In genomic region chr18:12012697-12013096, GRCh38 we compare ENCODE assay signal across 26 cellular contexts. TPM values are rescaled to one million over a fixed set of nuclear protein-coding genes. Genes with fewer than 3 reads are reported as not detected.
A peak's percentile ranks its signal among the peaks of the same experiment; 100 is the strongest.
DNase-seq lines count a peak whose midpoint lies in the region; ATAC-seq, FAIRE-seq and TF ChIP-seq lines count a peak whose summit lies in the region.
"Had no signal": no experiment of that assay in that cellular context is flagged by ENCODE, and none has a peak within 500 bp of the region (broad histone marks: within the 10 kb centered on the region; RNA-seq: fewer than 3 reads in every experiment).

No MANE protein-coding gene starts in this region.

- no peaks in the 10 kb centered on the region for H3K27me3 ChIP-seq in left ventricle myocardium inferior (ENCODE audit: low read depth)
- no peaks in the 10 kb centered on the region for H3K27me3 ChIP-seq in gastroesophageal sphincter
- no peaks in the 10 kb centered on the region for H3K27me3 ChIP-seq in pancreas
- no peaks in the 10 kb centered on the region for H3K27me3 ChIP-seq in vagina
- H3K27me3 ChIP-seq: ovary, testis had no signal

- DNase-seq in left ventricle myocardium inferior, result no peak
- DNase-seq in Right ventricle myocardium superior, result no peak
- peak in 1 of 6 donors; percentile 17 for DNase-seq in pancreas
- no peak for DNase-seq in vagina (ENCODE audit: extremely low spot score in 2 of 2)
- no peak for DNase-seq in NCI-H1930 (lab: John Stamatoyannopoulos, UW)
- DNase-seq in osteocyte (ENCODE audit: extremely low spot score, unreplicated experiment), result no peak
- DNase-seq: activated CD4-positive, alpha-beta T cell treated with anti-CD3 and anti-CD28 coated beads, Interleukin-2, amount 10 ng/mL, durations not matched to agents 24 days and 14 days; activated effector memory CD4-positive, alpha-beta T cell treated with anti-CD3 and anti-CD28 coated beads, Interleukin-2, amount 50 U/mL, for 16 hours; activated naive CD8-positive, alpha-beta T cell treated with anti-CD3 and anti-CD28 coated beads, Interleukin-2, amount 50 U/mL, for 24 hours; activated T-cell treated with anti-CD3 and anti-CD28 coated beads, Interleukin-2, amount 50 U/mL, for 1 hour; CD4-positive, alpha-beta T cell; DMS 273 treated with DMSO at 0.1 percent for 48 hours; head of caudate nucleus; IMR-90; naive thymus-derived CD8-positive, alpha-beta T cell; NCI-H1694 treated with DMSO at 0.1 percent for 48 hours; NCI-H526; NK-92 treated with Interleukin-12 subunit alpha and Interleukin-12 subunit beta, amount 100 ng/mL, for 24 hours; PC-3; stimulated activated naive CD4-positive, alpha-beta T cell; testis had no signal

- H3K27me3 Mint-ChIP-seq in osteocyte (ENCODE audit: unreplicated experiment), result no peaks in the 10 kb centered on the region
- H3K27me3 Mint-ChIP-seq: activated CD4-positive, alpha-beta T cell treated with anti-CD3 and anti-CD28 coated beads, Interleukin-2, amount 10 ng/mL, durations not matched to agents 24 days and 14 days; activated naive CD8-positive, alpha-beta T cell treated with anti-CD3 and anti-CD28 coated beads, Interleukin-2, amount 50 U/mL, for 24 hours; CD4-positive, alpha-beta T cell; naive thymus-derived CD8-positive, alpha-beta T cell had no signal

- peaks cover 9% of the 10 kb centered on the region for H3K4me1 Mint-ChIP-seq in osteocyte (ENCODE audit: unreplicated experiment)
- H3K4me1 Mint-ChIP-seq: activated CD4-positive, alpha-beta T cell treated with anti-CD3 and anti-CD28 coated beads, Interleukin-2, amount 10 ng/mL, durations not matched to agents 24 days and 14 days; activated naive CD8-positive, alpha-beta T cell treated with anti-CD3 and anti-CD28 coated beads, Interleukin-2, amount 50 U/mL, for 24 hours; naive thymus-derived CD8-positive, alpha-beta T cell had no signal

- no peak for TF ChIP-seq CTCF in left ventricle myocardium inferior (IDR thresholded peaks at IDR 0.05; ENCODE audit: borderline replicate concordance)
- no peak for TF ChIP-seq CTCF in gastroesophageal sphincter (IDR thresholded peaks at IDR 0.05)
- no peak for TF ChIP-seq CTCF in pancreas (IDR thresholded peaks at IDR 0.05)
- TF ChIP-seq CTCF in vagina (IDR thresholded peaks at IDR 0.05), result no peak
- no peak for TF ChIP-seq CTCF in osteocyte (IDR thresholded peaks at IDR 0.05)

- intact Hi-C loops in left ventricle myocardium inferior (cut with micrococcal nuclease) (no loop called here), Right ventricle myocardium superior (cut with DNase I) (no loop called here), pancreas (cut with DNase I) (no loop called here), vagina (cut with DNase I) (no loop called here)

- 43 to 50% methylated on average over 2 to 3 of the region's 3 CpGs for WGBS in gastroesophageal sphincter (ENCODE audit: low coverage in 1 of 2), 2 donors
- 34 to 36% methylated on average over 3 of the region's 3 CpGs for WGBS in pancreas, 2 donors

- H3K9me3 ChIP-seq in left ventricle myocardium inferior (replicated peaks) (no peaks in the 10 kb centered on the region), gastroesophageal sphincter (no peaks in the 10 kb centered on the region), pancreas (no peaks in the 10 kb centered on the region), vagina (no peaks in the 10 kb centered on the region)
- H3K9me3 ChIP-seq: ovary, testis had no signal

- ATAC-seq in Right ventricle myocardium superior (ENCODE audit: poor library complexity), result no peak
- no peak for ATAC-seq in gastroesophageal sphincter
- no peak for ATAC-seq in pancreas
- ATAC-seq in GM21367 (IDR thresholded peaks at IDR 0.05; ENCODE audit: unreplicated experiment), result no peak
- ATAC-seq: activated naive CD8-positive, alpha-beta T cell treated with anti-CD3 and anti-CD28 coated beads, Interleukin-2, amount 50 U/mL, for 24 hours; naive thymus-derived CD8-positive, alpha-beta T cell; PC-3 had no signal

- H3K27ac ChIP-seq in left ventricle myocardium inferior (replicated peaks), result peak overlapping the region; percentile 87
- peak overlapping the region in 3 of 4 donors; percentile 17 to 57 (median 20) for H3K27ac ChIP-seq in gastroesophageal sphincter
- peak overlapping the region; percentile 75 to 92 (median 84) for H3K27ac ChIP-seq in pancreas
- peak overlapping the region; percentile 25 for H3K27ac ChIP-seq in vagina

- H3K4me3 ChIP-seq in left ventricle myocardium inferior (no peak overlapping the region), gastroesophageal sphincter (no peak overlapping the region), pancreas (peak overlapping the region in 2 of 4 donors; percentile 9 to 29), vagina (no peak overlapping the region)
- H3K4me3 ChIP-seq: ovary, testis had no signal

- H3K27ac Mint-ChIP-seq in osteocyte (ENCODE audit: unreplicated experiment), result no peak overlapping the region
- H3K27ac Mint-ChIP-seq: activated CD4-positive, alpha-beta T cell treated with anti-CD3 and anti-CD28 coated beads, Interleukin-2, amount 10 ng/mL, durations not matched to agents 24 days and 14 days; activated naive CD8-positive, alpha-beta T cell treated with anti-CD3 and anti-CD28 coated beads, Interleukin-2, amount 50 U/mL, for 24 hours; CD4-positive, alpha-beta T cell had no signal

- no peak for TF ChIP-seq POLR2A in gastroesophageal sphincter (IDR thresholded peaks at IDR 0.05)
- TF ChIP-seq POLR2A in vagina (IDR thresholded peaks at IDR 0.05), result no peak

- TF ChIP-seq EP300 in gastroesophageal sphincter (IDR thresholded peaks at IDR 0.05), result no peak

- no peaks in the 10 kb centered on the region for H3K36me3 Mint-ChIP-seq in osteocyte (ENCODE audit: unreplicated experiment)

- H3K36me3 ChIP-seq in left ventricle myocardium inferior (peaks cover 49% of the 10 kb centered on the region), gastroesophageal sphincter (peaks cover 0 to 94% of the 10 kb centered on the region in 2 donors), pancreas (peaks cover 0 to 22% (median 0%) of the 10 kb centered on the region in 3 donors), vagina (peaks cover 0 to 48% of the 10 kb centered on the region in 2 donors)
- H3K36me3 ChIP-seq: ovary had no signal

- FAIRE-seq in pancreas (lab: Jason Lieb, UNC), result no peak
- FAIRE-seq: A204.1, H1 had no signal

- no peaks in the 10 kb centered on the region for H3K9me3 Mint-ChIP-seq in osteocyte (ENCODE audit: unreplicated experiment)
- H3K9me3 Mint-ChIP-seq: activated CD4-positive, alpha-beta T cell treated with anti-CD3 and anti-CD28 coated beads, Interleukin-2, amount 10 ng/mL, durations not matched to agents 24 days and 14 days; activated naive CD8-positive, alpha-beta T cell treated with anti-CD3 and anti-CD28 coated beads, Interleukin-2, amount 50 U/mL, for 24 hours; CD4-positive, alpha-beta T cell; naive thymus-derived CD8-positive, alpha-beta T cell had no signal

- no peak overlapping the region for H3K4me3 Mint-ChIP-seq in osteocyte (ENCODE audit: unreplicated experiment)
- H3K4me3 Mint-ChIP-seq: activated CD4-positive, alpha-beta T cell treated with anti-CD3 and anti-CD28 coated beads, Interleukin-2, amount 10 ng/mL, durations not matched to agents 24 days and 14 days; activated naive CD8-positive, alpha-beta T cell treated with anti-CD3 and anti-CD28 coated beads, Interleukin-2, amount 50 U/mL, for 24 hours; CD4-positive, alpha-beta T cell; naive thymus-derived CD8-positive, alpha-beta T cell had no signal

- H3K4me1 ChIP-seq in left ventricle myocardium inferior, result peaks cover 58% of the 10 kb centered on the region
- H3K4me1 ChIP-seq in gastroesophageal sphincter, result peaks cover 3 to 52% (median 24%) of the 10 kb centered on the region in 3 donors
- peaks cover 77 to 87% (median 83%) of the 10 kb centered on the region in 3 donors for H3K4me1 ChIP-seq in pancreas
- H3K4me1 ChIP-seq in vagina, result peaks cover 37% of the 10 kb centered on the region
- H3K4me1 ChIP-seq: testis had no signal

RNA-seq across cellular contexts. Expression of gene IMPA2, which starts 31.4 kb away (rescaled TPM):
- 51.5 TPM for total RNA-seq in left ventricle myocardium inferior
- 85.8 TPM for total RNA-seq in Right ventricle myocardium superior
- 100 to 1,000 TPM; 112 to 385 (median 215) TPM for total RNA-seq in gastroesophageal sphincter
- total RNA-seq in pancreas, result 100 to 1,000 TPM; 140 to 286 (median 208) TPM
- polyA plus RNA-seq in pancreas, result 100 to 1,000 TPM in 1 of 2 donors, 10 to 100 TPM in 1; 93.5 to 130 TPM
- 128 TPM for total RNA-seq in vagina
- total RNA-seq in osteocyte, result 9.0 and 9.2 TPM in 2 replicates

Comparison
In these comparisons a context has a peak if more than half of its experiments do, and no peak if none do; other contexts are left out.
1. H3K27ac ChIP-seq: peak in every context shown above with its lines; median percentile 87 in left ventricle myocardium inferior; 84 in pancreas; 25 in vagina; 20 in gastroesophageal sphincter.